ENCODE assay signal across 2 cellular contexts in the genomic region with DNA sequence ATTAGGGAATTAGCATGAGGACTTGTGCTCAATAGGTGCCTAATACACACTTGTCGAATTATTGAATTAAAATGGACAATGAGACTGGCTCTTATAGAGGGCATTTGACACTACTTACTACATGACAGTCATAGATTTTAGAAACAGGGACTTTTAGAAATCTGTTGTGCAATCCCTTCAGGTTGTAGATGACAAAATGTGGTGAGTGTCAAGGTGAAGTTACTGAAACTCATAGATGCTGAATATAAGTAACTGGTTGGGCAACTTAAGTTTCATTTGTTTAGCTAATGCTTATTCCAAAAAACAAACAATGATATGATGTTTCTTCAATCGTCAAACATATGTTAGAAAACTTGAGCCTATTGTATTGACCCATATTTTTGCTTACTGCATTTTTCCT.
TF ChIP-seq lines count a peak whose summit lies in the region.

No MANE protein-coding gene starts in this region.

TF ChIP-seq in HepG2, 621 proteins besides CTCF, POLR2A, EP300 and RAD21:
- TF ChIP-seq CEBPB (IDR thresholded peaks at IDR 0.05; ENCODE audit: borderline replicate concordance, low read depth, low read length): peak; percentile 41; the same call in 1 of the 2 replicates
- no peak for TF ChIP-seq CCDC6 (CRISPR knock-in tag; IDR thresholded peaks at IDR 0.05)

TF ChIP-seq in SK-N-SH treated with all-trans-retinoic acid at 6 μM for 48 hours, 23 proteins besides CTCF, POLR2A, EP300 and RAD21:
- TF ChIP-seq GLIS3 (CRISPR knock-in tag; IDR thresholded peaks at IDR 0.05) (no peak), CSDC2 (CRISPR knock-in tag; IDR thresholded peaks at IDR 0.05) (no peak), TSHZ2 (CRISPR knock-in tag; IDR thresholded peaks at IDR 0.05) (no peak), ZFP30 (CRISPR knock-in tag; IDR thresholded peaks at IDR 0.05) (no peak), RARB (CRISPR knock-in tag; IDR thresholded peaks at IDR 0.05) (no peak), OSR1 (CRISPR knock-in tag; IDR thresholded peaks at IDR 0.05) (no peak), TOX (CRISPR knock-in tag; IDR thresholded peaks at IDR 0.05; ENCODE audit: borderline replicate concordance) (no peak), TCF4 (CRISPR knock-in tag; IDR thresholded peaks at IDR 0.05; ENCODE audit: borderline replicate concordance) (no peak), PATZ1 (CRISPR knock-in tag; IDR thresholded peaks at IDR 0.05; ENCODE audit: borderline replicate concordance) (no peak), ZFP3 (CRISPR knock-in tag; IDR thresholded peaks at IDR 0.05) (no peak)
- TF ChIP-seq, protein P1, sequence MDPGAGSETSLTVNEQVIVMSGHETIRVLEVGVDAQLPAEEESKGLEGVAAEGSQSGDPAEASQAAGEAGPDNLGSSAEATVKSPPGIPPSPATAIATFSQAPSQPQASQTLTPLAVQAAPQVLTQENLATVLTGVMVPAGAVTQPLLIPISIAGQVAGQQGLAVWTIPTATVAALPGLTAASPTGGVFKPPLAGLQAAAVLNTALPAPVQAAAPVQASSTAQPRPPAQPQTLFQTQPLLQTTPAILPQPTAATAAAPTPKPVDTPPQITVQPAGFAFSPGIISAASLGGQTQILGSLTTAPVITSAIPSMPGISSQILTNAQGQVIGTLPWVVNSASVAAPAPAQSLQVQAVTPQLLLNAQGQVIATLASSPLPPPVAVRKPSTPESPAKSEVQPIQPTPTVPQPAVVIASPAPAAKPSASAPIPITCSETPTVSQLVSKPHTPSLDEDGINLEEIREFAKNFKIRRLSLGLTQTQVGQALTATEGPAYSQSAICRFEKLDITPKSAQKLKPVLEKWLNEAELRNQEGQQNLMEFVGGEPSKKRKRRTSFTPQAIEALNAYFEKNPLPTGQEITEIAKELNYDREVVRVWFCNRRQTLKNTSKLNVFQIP (CRISPR knock-in tag; IDR thresholded peaks at IDR 0.05; ENCODE audit: borderline replicate concordance, low read depth): no peak
